28 cellular contexts compared by ENCODE assay signal in genomic region chr1:246425895-246426294, GRCh38.
"Had no signal": no experiment of that assay in that cellular context is flagged by ENCODE, and none has a peak within 500 bp of the region (broad histone marks: within the 10 kb centered on the region; RNA-seq: fewer than 3 reads in every experiment).

No MANE protein-coding gene starts in this region.

- ATAC-seq: heart right ventricle; left lobe of liver; naive thymus-derived CD8-positive, alpha-beta T cell; psoas muscle; right cardiac atrium; stimulated activated memory B cell treated with anti-CD40 and anti-IgM and Interleukin-4, amounts not matched to agents 10 μg/mL and 1 μg/mL and 100 μg/mL, for 72 hours; stimulated activated naive CD8-positive, alpha-beta T cell treated with anti-CD3 and anti-CD28 coated beads, Interleukin-15, Interleukin-2, amounts not matched to agents 100 U/mL and 50 U/mL, for 24 hours had no signal

- FAIRE-seq: endothelial cell of umbilical vein had no signal

- H3K36me3 ChIP-seq: esophagus squamous epithelium, heart right ventricle, sigmoid colon, spleen, tibial artery had no signal

- H3K9me3 ChIP-seq: esophagus squamous epithelium, heart right ventricle, psoas muscle, sigmoid colon, spleen, testis, tibial artery had no signal

- H3K27me3 ChIP-seq: esophagus squamous epithelium, heart right ventricle, sigmoid colon, spleen, testis, tibial artery had no signal

- DNase-seq: dermis blood vessel endothelial cell; effector memory CD4-positive, alpha-beta T cell; esophagus squamous epithelium; foreskin melanocyte; glutamatergic neuron; heart right ventricle; hypothalamus; immature natural killer cell; mesenchymal stem cell; midbrain; naive thymus-derived CD8-positive, alpha-beta T cell; nephron progenitor cell; nucleus accumbens; posterior cingulate gyrus; psoas muscle; right cardiac atrium; sigmoid colon; spleen; stimulated activated CD4-positive, alpha-beta T cell treated with anti-CD3 and anti-CD28 coated beads, Interleukin-4, amount 100 ng/mL, for 4 hours; stimulated activated naive CD8-positive, alpha-beta T cell treated with anti-CD3 and anti-CD28 coated beads, Interleukin-15, Interleukin-2, amounts not matched to agents 100 U/mL and 50 U/mL, for 24 hours; substantia nigra; testis; tibial artery had no signal

- H3K4me1 ChIP-seq: esophagus squamous epithelium, heart right ventricle, psoas muscle, sigmoid colon, spleen, testis, tibial artery had no signal

- H3K4me3 ChIP-seq: coronary artery, esophagus squamous epithelium, heart right ventricle, lung, psoas muscle, sigmoid colon, spleen, testis, tibial artery had no signal

- H3K27ac ChIP-seq: coronary artery, esophagus squamous epithelium, heart right ventricle, psoas muscle, sigmoid colon, spleen, testis, tibial artery had no signal
